ENCODE assay signal across 10 cellular contexts in the genomic region with DNA sequence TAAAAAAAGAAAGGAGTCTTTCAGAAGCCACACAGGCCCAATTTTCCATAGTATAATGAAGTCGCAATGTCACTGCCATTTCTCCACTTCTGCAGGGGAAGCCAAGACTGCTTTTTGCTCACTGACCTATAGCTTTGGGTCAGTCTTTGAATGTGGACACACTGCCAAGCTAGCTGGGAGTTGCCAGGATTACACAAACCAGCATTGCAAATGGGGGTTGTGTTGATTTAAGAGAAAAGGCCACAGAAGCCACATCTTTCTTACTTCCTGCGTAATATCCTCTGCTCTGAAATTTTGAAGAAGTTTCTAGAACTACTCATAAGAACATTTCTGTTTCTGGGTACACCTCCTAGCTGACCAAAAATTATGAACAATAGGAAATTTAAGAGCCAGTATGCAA. TPM values are rescaled to one million over a fixed set of nuclear protein-coding genes. Genes with fewer than 3 reads are reported as not detected.
DNase-seq lines count a peak whose midpoint lies in the region; ATAC-seq, FAIRE-seq and TF ChIP-seq lines count a peak whose summit lies in the region.
"Had no signal": no experiment of that assay in that cellular context is flagged by ENCODE, and none has a peak within 500 bp of the region (broad histone marks: within the 10 kb centered on the region; RNA-seq: fewer than 3 reads in every experiment).

No MANE protein-coding gene starts in this region.

- TF ChIP-seq CTCF in liver (IDR thresholded peaks at IDR 0.05; ENCODE audit: low read depth, low read length, missing input control), result no peak
- TF ChIP-seq CTCF in HepG2 (CRISPR knock-in tag; IDR thresholded peaks at IDR 0.05), result no peak

- H2BK120ac ChIP-seq in neuronal stem cell (ENCODE audit: low read depth, low read length), result no peak overlapping the region

- H3K9ac ChIP-seq in liver (ENCODE audit: low read depth in 1 of 2, low read length in 2 of 2), result no peak overlapping the region
- H3K9ac ChIP-seq in HepG2 (ENCODE audit: insufficient read depth, low read depth, low read length), result no peak overlapping the region
- no peak overlapping the region for H3K9ac ChIP-seq in neuronal stem cell (ENCODE audit: low read depth, low read length, poor library complexity)

- H3K4me1 ChIP-seq in liver (ENCODE audit: control insufficient read depth in 4 of 4, insufficient read depth in 4 of 4, low read length in 3 of 4) (peaks cover 0 to 3% (median 0%) of the 10 kb centered on the region in 4 donors), HepG2 (ENCODE audit: insufficient read depth, low read length) (no peaks in the 10 kb centered on the region), neuronal stem cell (ENCODE audit: control insufficient read depth in 2 of 2, insufficient read depth in 1 of 2, low read depth in 1 of 2, low read length in 2 of 2) (no peaks in the 10 kb centered on the region)

- FAIRE-seq in HepG2 (lab: Jason Lieb, UNC), result no peak

- H3K9me3 ChIP-seq in liver (ENCODE audit: control insufficient read depth in 4 of 4, low read length in 3 of 4), result no peaks in the 10 kb centered on the region
- no peaks in the 10 kb centered on the region for H3K9me3 ChIP-seq in HepG2 (ENCODE audit: low read length)
- H3K9me3 ChIP-seq in neuronal stem cell (replicated peaks in 1 of 2; ENCODE audit: control insufficient read depth in 2 of 2, insufficient read depth in 1 of 2, low read depth in 1 of 2, low read length in 2 of 2), result no peaks in the 10 kb centered on the region
- H3K9me3 ChIP-seq: thoracic aorta had no signal

- H2BK15ac ChIP-seq in neuronal stem cell (ENCODE audit: low read length), result no peak overlapping the region

- TF ChIP-seq EP300 in HepG2 (IDR thresholded peaks at IDR 0.05; ENCODE audit: low read depth in 2 of 2, low read length in 2 of 2) (no peak), HepG2 (CRISPR knock-in tag; IDR thresholded peaks at IDR 0.05; ENCODE audit: borderline replicate concordance) (no peak)

- H3K4me3 ChIP-seq in liver (ENCODE audit: low read depth in 1 of 3, low read length in 3 of 3) (no peak overlapping the region), HepG2 (replicated peaks in 1 of 3; ENCODE audit: insufficient read depth in 1 of 3, low read depth in 2 of 3, low read length in 3 of 3) (no peak overlapping the region), neuronal stem cell (ENCODE audit: low read length in 2 of 2) (no peak overlapping the region)
- H3K4me3 ChIP-seq: thoracic aorta had no signal

- TF ChIP-seq RAD21 in liver (IDR thresholded peaks at IDR 0.05), result peak; percentile 31 to 41
- TF ChIP-seq RAD21 in HepG2 (CRISPR knock-in tag; IDR thresholded peaks at IDR 0.05), result no peak

- peaks cover 10% of the 10 kb centered on the region for H3K4me1 Mint-ChIP-seq in activated T-helper 17 cell treated with anti-CD3 and anti-CD28 coated beads, Interleukin-2, amount 50 U/mL, for 72 hours

- DNase-seq in HepG2 (ENCODE audit: low spot score) (no peak), left kidney (ENCODE audit: low read depth, low spot score) (peak; percentile 13), NCI-H526 treated with DMSO at 0.1 percent for 48 hours (lab: John Stamatoyannopoulos, UW) (no peak), neuronal stem cell (ENCODE audit: low spot score) (no peak)
- DNase-seq in effector CD8-positive, alpha-beta T cell (lab: John Stamatoyannopoulos, UW), result no peak

- no TSS peak for BruUV-seq in HepG2 (replicated peaks; lab: Mats Ljungman, UMichigan)

- no peaks in the 10 kb centered on the region for H3K79me1 ChIP-seq in neuronal stem cell (ENCODE audit: low read depth, low read length)

- no peak overlapping the region for H2BK12ac ChIP-seq in neuronal stem cell (ENCODE audit: low read length)

- intact Hi-C loops in HepG2 (cut with micrococcal nuclease; ENCODE audit: unreplicated experiment), result no loop called here

- no peak overlapping the region for H3K4ac ChIP-seq in neuronal stem cell (ENCODE audit: low read length)

- H3K4me3 Mint-ChIP-seq in activated T-helper 17 cell treated with anti-CD3 and anti-CD28 coated beads, Interleukin-2, amount 50 U/mL, for 72 hours, result peak overlapping the region; percentile 46
- H3K4me3 Mint-ChIP-seq: brain had no signal

- 47% methylated on average over 2 of the region's 2 CpGs for WGBS in liver
- WGBS in HepG2 (ENCODE audit: low lambda C conversion rate), result 30% methylated on average over 2 of the region's 2 CpGs
- no CpG with 5 or more reads among the region's 2 CpGs for WGBS in neuronal stem cell (ENCODE audit: extremely low coverage in 2 of 2, insufficient read length in 2 of 2, insufficient replicate concordance in 1 of 2), 2 donors

- no peaks in the 10 kb centered on the region for H3K27me3 ChIP-seq in liver (ENCODE audit: control insufficient read depth in 4 of 4, insufficient read depth in 4 of 4, low read length in 3 of 4)
- no peaks in the 10 kb centered on the region for H3K27me3 ChIP-seq in HepG2 (ENCODE audit: control insufficient read depth in 1 of 2, insufficient read depth in 2 of 2, low read length in 2 of 2)
- no peaks in the 10 kb centered on the region for H3K27me3 ChIP-seq in neuronal stem cell (ENCODE audit: control insufficient read depth in 3 of 3, insufficient read depth in 3 of 3, low read depth in 1 of 3, low read length in 3 of 3)

- H3K9me3 Mint-ChIP-seq in activated T-helper 17 cell treated with anti-CD3 and anti-CD28 coated beads, Interleukin-2, amount 50 U/mL, for 72 hours, result peaks cover 4% of the 10 kb centered on the region

- no peak overlapping the region for H4K91ac ChIP-seq in neuronal stem cell (ENCODE audit: low read depth, low read length, poor library complexity)

- no peaks in the 10 kb centered on the region for H3K36me3 ChIP-seq in liver (ENCODE audit: control insufficient read depth in 4 of 4, insufficient read depth in 3 of 4, low read depth in 1 of 4, low read length in 3 of 4)
- no peaks in the 10 kb centered on the region for H3K36me3 ChIP-seq in HepG2 (replicated peaks in 1 of 2; ENCODE audit: control insufficient read depth in 1 of 2, insufficient read depth in 2 of 2, low read length in 2 of 2)
- H3K36me3 ChIP-seq in neuronal stem cell (replicated peaks in 1 of 2; ENCODE audit: control insufficient read depth in 2 of 2, insufficient read depth in 2 of 2, low read length in 2 of 2), result no peaks in the 10 kb centered on the region
- H3K36me3 ChIP-seq: thoracic aorta had no signal

- peak overlapping the region; percentile 56 for H3K27ac Mint-ChIP-seq in activated T-helper 17 cell treated with anti-CD3 and anti-CD28 coated beads, Interleukin-2, amount 50 U/mL, for 72 hours

- no peaks in the 10 kb centered on the region for H3K27me3 Mint-ChIP-seq in activated T-helper 17 cell treated with anti-CD3 and anti-CD28 coated beads, Interleukin-2, amount 50 U/mL, for 72 hours

- H3K27ac ChIP-seq in liver (ENCODE audit: low read depth in 1 of 2, low read length in 2 of 2) (peak overlapping the region; percentile 31 to 46), HepG2 (ENCODE audit: extremely low read length, insufficient read depth, low read length) (no peak overlapping the region), neuronal stem cell (replicated peaks; ENCODE audit: low read length) (no peak overlapping the region)
- H3K27ac ChIP-seq: thoracic aorta had no signal

- H3K14ac ChIP-seq in neuronal stem cell (ENCODE audit: low read length), result no peak overlapping the region

- H3K4me2 ChIP-seq in HepG2 (ENCODE audit: low read depth, low read length) (no peak overlapping the region), neuronal stem cell (ENCODE audit: insufficient read depth, low read length, poor library complexity, severe bottlenecking) (no peak overlapping the region)

- POLR2A ChIA-PET in HepG2 (lab: Yijun Ruan, JAX), result no interaction called here

- no peak overlapping the region for H2AK5ac ChIP-seq in neuronal stem cell (ENCODE audit: low read depth, low read length)

- no peak overlapping the region for H4K8ac ChIP-seq in neuronal stem cell (ENCODE audit: low read depth, low read length)

- ATAC-seq in HepG2 (no peak), HG03095 (IDR thresholded peaks at IDR 0.05; ENCODE audit: unreplicated experiment) (no peak)
- ATAC-seq in activated T-helper 17 cell treated with anti-CD3 and anti-CD28 coated beads, Interleukin-2, amount 50 U/mL, for 72 hours (replicated peaks), result peak; percentile 76

- H2BK5ac ChIP-seq in neuronal stem cell (ENCODE audit: low read length), result no peak overlapping the region

- CTCF ChIA-PET in HepG2 (lab: Yijun Ruan, JAX; ENCODE audit: low intra/inter-chr PET ratio, low total read pairs), result no interaction called here

- in situ Hi-C loops in HepG2 (cut with HindIII; ENCODE audit: extremely low pct_ligation_motif_present, low pct_unique_long_range_greater_than_20kb), result no loop called here

- no peaks in the 10 kb centered on the region for H3K36me3 Mint-ChIP-seq in activated T-helper 17 cell treated with anti-CD3 and anti-CD28 coated beads, Interleukin-2, amount 50 U/mL, for 72 hours (ENCODE audit: low read depth)
- H3K36me3 Mint-ChIP-seq: brain had no signal

- no peak overlapping the region for H2AFZ ChIP-seq in HepG2 (ENCODE audit: low read length)
- no peak overlapping the region for H2AFZ ChIP-seq in neuronal stem cell (ENCODE audit: low read length)

- no peaks in the 10 kb centered on the region for H4K20me1 ChIP-seq in HepG2 (ENCODE audit: insufficient read depth, low read length)

- no peak overlapping the region for H3K18ac ChIP-seq in neuronal stem cell (ENCODE audit: low read length)

- TF ChIP-seq POLR2A in HepG2 (IDR thresholded peaks at IDR 0.05; ENCODE audit: insufficient read depth in 1 of 2, low read depth in 2 of 2, low read length in 2 of 2), result no peak

- H3K23ac ChIP-seq in neuronal stem cell (ENCODE audit: low read depth, low read length, poor library complexity), result no peak overlapping the region

- H3K79me2 ChIP-seq in HepG2 (ENCODE audit: insufficient read depth, low read length), result no peaks in the 10 kb centered on the region

RNA-seq across cellular contexts. Expression of a gene that starts 45.8 kb away (rescaled TPM):
- 1 to 10 TPM; 4.6 to 9.0 TPM for total RNA-seq in liver
- 1 to 10 TPM; 2.2 TPM for polyA plus RNA-seq in liver
- total RNA-seq in HepG2 (2016; rRNA removed; fragmentation: Illumina TruSeq; extraction: Trizol), result not detected in 2 replicates
- not detected in 2 replicates for total RNA-seq in HepG2 (2016; cell fraction: cytosol; rRNA removed; fragmentation: Illumina TruSeq; extraction: Trizol; ENCODE audit: low read depth)
- not detected in 2 replicates for total RNA-seq in HepG2 (2016; cell fraction: insoluble cytoplasmic fraction; rRNA removed; fragmentation: Illumina TruSeq; extraction: Trizol)
- total RNA-seq in HepG2 (2016; cell fraction: membrane; rRNA removed; fragmentation: Illumina TruSeq; extraction: Trizol), result not detected in 2 replicates
- total RNA-seq in HepG2 (2016; cell fraction: nucleus; rRNA removed; fragmentation: Illumina TruSeq; extraction: Trizol), result not detected in 2 replicates
- polyA plus RNA-seq in HepG2 (2011; rRNA removed), result 0.09 and 0.12 TPM in 2 replicates
- polyA plus RNA-seq in HepG2 (2011; cell fraction: cytosol; rRNA removed), result not detected in 2 replicates
- 0.06 and 0.17 TPM in 2 replicates for polyA plus RNA-seq in HepG2 (2011; cell fraction: nucleus; rRNA removed)
- polyA plus RNA-seq in HepG2 (2012), result 0.07 TPM in 1 of 2 replicates, not detected in the other
- not detected in 2 replicates for polyA plus RNA-seq in HepG2 (2016; cell fraction: cytosol; fragmentation: Illumina TruSeq; extraction: Trizol; ENCODE audit: low read depth)
- not detected in 2 replicates for polyA plus RNA-seq in HepG2 (2016; cell fraction: insoluble cytoplasmic fraction; fragmentation: Illumina TruSeq; extraction: Trizol; ENCODE audit: low read depth)
- polyA plus RNA-seq in HepG2 (2016; cell fraction: membrane; fragmentation: Illumina TruSeq; extraction: Trizol; ENCODE audit: low read depth), result not detected in 2 replicates
- polyA plus RNA-seq in HepG2 (2016; cell fraction: nucleus; fragmentation: Illumina TruSeq; extraction: Trizol; ENCODE audit: insufficient read depth, low read depth), result 0.26 TPM in 1 of 2 replicates, not detected in the other
- 0.37 TPM in 1 of 2 replicates, not detected in the other for polyA minus RNA-seq in HepG2 (2011; rRNA and poly(A)+ RNA removed; ENCODE audit: low replicate concordance)
- not detected in 2 replicates for polyA minus RNA-seq in HepG2 (2011; cell fraction: cytosol; rRNA and poly(A)+ RNA removed)
- polyA minus RNA-seq in HepG2 (2011; cell fraction: nucleus; rRNA and poly(A)+ RNA removed), result not detected in 2 replicates
- 10 to 100 TPM; 76.9 to 93.3 TPM for total RNA-seq in activated T-helper 17 cell treated with anti-CD3 and anti-CD28 coated beads, Interleukin-2, amount 50 U/mL, for 72 hours
- polyA plus RNA-seq in neuronal stem cell (2013, experiment 1 of 2), result not detected
- polyA plus RNA-seq in neuronal stem cell (2013, experiment 2 of 2), result 0.04 TPM

Comparison
In these comparisons a context has a peak if more than half of its experiments do, and no peak if none do; other contexts are left out.
1. H3K27ac ChIP-seq: peak in liver (2 of 2); none in HepG2 (single experiment) and neuronal stem cell (single experiment).
2. RNA of a gene that starts 45.8 kb away (total RNA-seq): 76.9 to 93.3 TPM in activated T-helper 17 cell treated with anti-CD3 and anti-CD28 coated beads, Interleukin-2, amount 50 U/mL, for 72 hours; 4.6 to 9.0 TPM in liver and not detected in HepG2; every median in the first group is over 4 times any median in the second.